4 cellular contexts compared by ENCODE assay signal in the genomic region with DNA sequence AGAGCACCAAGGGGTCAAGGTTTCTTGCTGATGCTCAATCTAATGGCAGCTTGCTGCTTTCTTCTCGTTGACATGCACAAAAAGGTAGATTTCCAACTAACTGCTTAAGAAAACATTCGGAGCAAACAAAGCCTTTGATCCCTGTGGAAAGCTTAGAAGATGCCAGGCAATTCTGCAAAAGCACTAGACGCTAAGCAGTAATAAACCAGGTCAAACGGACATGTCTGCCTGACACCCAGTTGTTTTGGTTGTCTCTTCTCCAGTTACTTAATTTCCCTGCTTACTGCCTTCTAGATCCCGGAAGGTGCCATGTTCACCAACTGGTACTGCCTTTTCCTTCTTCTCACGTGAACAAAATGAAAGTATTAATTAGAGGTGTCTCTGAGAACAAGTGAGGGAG.
"Had no signal": no experiment of that assay in that cellular context is flagged by ENCODE, and none has a peak within 500 bp of the region (broad histone marks: within the 10 kb centered on the region; RNA-seq: fewer than 3 reads in every experiment).

No MANE protein-coding gene starts in this region.

- H3K4me3 Mint-ChIP-seq: GM23338, H9 had no signal

- H3K27ac Mint-ChIP-seq: GM23338, H9 had no signal

- H3K4me3 ChIP-seq: GM23338 had no signal

- H3K9me3 Mint-ChIP-seq: GM23338, H9 had no signal

- DNase-seq: H9, HCEC 1CT, IMR-90 had no signal

- ATAC-seq: GM23338 had no signal

- H3K4me1 Mint-ChIP-seq: GM23338, H9 had no signal
